Comparison of ENCODE assay signal across 17 cellular contexts in genomic region chr4:41751325-41752061, GRCh38. TPM values are rescaled to one million over a fixed set of nuclear protein-coding genes. Genes with fewer than 3 reads are reported as not detected.
DNase-seq lines count a peak whose midpoint lies in the region; ATAC-seq, FAIRE-seq and TF ChIP-seq lines count a peak whose summit lies in the region.
"Had no signal": no experiment of that assay in that cellular context is flagged by ENCODE, and none has a peak within 500 bp of the region (broad histone marks: within the 10 kb centered on the region; RNA-seq: fewer than 3 reads in every experiment).

No MANE protein-coding gene starts in this region.

- TF ChIP-seq EP300 in tibial nerve (IDR thresholded peaks at IDR 0.05) = no peak

- peak overlapping the region; percentile 9 for H3K27ac Mint-ChIP-seq in astrocyte (ENCODE audit: unreplicated experiment)
- H3K27ac Mint-ChIP-seq in stimulated activated effector memory CD8-positive, alpha-beta T cell treated with anti-CD3 and anti-CD28 coated beads, Interleukin-12 subunit alpha, Interleukin-12 subunit beta, amount 100 ng/mL, for 72 hours = no peak overlapping the region
- H3K27ac Mint-ChIP-seq: activated naive CD8-positive, alpha-beta T cell; CD4-positive, alpha-beta T cell had no signal

- FAIRE-seq in astrocyte (lab: Jason Lieb, UNC) = no peak
- FAIRE-seq: GM12891 had no signal

- no peaks in the 10 kb centered on the region for H3K36me3 Mint-ChIP-seq in astrocyte (ENCODE audit: low read depth, unreplicated experiment)
- H3K36me3 Mint-ChIP-seq in stimulated activated effector memory CD8-positive, alpha-beta T cell treated with anti-CD3 and anti-CD28 coated beads, Interleukin-12 subunit alpha, Interleukin-12 subunit beta, amount 100 ng/mL, for 72 hours = no peaks in the 10 kb centered on the region
- H3K36me3 Mint-ChIP-seq: activated naive CD8-positive, alpha-beta T cell had no signal

- 10 to 15% methylated on average over 29 to 39 of the region's 39 CpGs for WGBS in tibial nerve, 2 donors

- peaks cover 2% of the 10 kb centered on the region for H3K4me1 Mint-ChIP-seq in astrocyte (ENCODE audit: low read depth, unreplicated experiment)
- H3K4me1 Mint-ChIP-seq in stimulated activated effector memory CD8-positive, alpha-beta T cell treated with anti-CD3 and anti-CD28 coated beads, Interleukin-12 subunit alpha, Interleukin-12 subunit beta, amount 100 ng/mL, for 72 hours = no peaks in the 10 kb centered on the region

- no peak overlapping the region for H3K9ac ChIP-seq in astrocyte (ENCODE audit: low read length)

- peaks cover 6% of the 10 kb centered on the region for H4K20me1 ChIP-seq in astrocyte (ENCODE audit: insufficient read depth, low read length)

- no peak overlapping the region for H3K4me2 ChIP-seq in astrocyte (ENCODE audit: low read length)

- CTCF ChIA-PET in BJ (lab: Yijun Ruan, JAX) = interaction anchor here (0.7 to 1.1 kb wide), 4 partner anchors 10 to 63 kb away, joined by 3 to 4 read pairs (median 4); no protein-coding TSS in a partner anchor

- H3K27ac ChIP-seq in astrocyte (ENCODE audit: low read depth, low read length) = no peak overlapping the region
- no peak overlapping the region for H3K27ac ChIP-seq in tibial nerve
- H3K27ac ChIP-seq: heart left ventricle, HL-60, sigmoid colon, upper lobe of left lung had no signal

- H3K27me3 Mint-ChIP-seq in astrocyte (ENCODE audit: low read depth, unreplicated experiment) = peaks cover 94% of the 10 kb centered on the region

- in situ Hi-C loops in GM13977 (cut with MboI; ENCODE audit: low pct_unique_long_range_greater_than_20kb, low sequenced_read_pairs, unreplicated experiment) = no loop called here

- H2AFZ ChIP-seq in astrocyte (ENCODE audit: low read depth, low read length) = no peak overlapping the region

- TF ChIP-seq POLR2A in tibial nerve (IDR thresholded peaks at IDR 0.05) = no peak

- H3K4me3 ChIP-seq in BJ (ENCODE audit: low read depth, low read length) (no peak overlapping the region), astrocyte (ENCODE audit: insufficient read depth, low read depth, low read length) (no peak overlapping the region), tibial nerve (no peak overlapping the region)
- H3K4me3 ChIP-seq: heart left ventricle, sigmoid colon, upper lobe of left lung had no signal

- peaks cover 2% of the 10 kb centered on the region for H3K4me1 ChIP-seq in astrocyte (ENCODE audit: insufficient read depth, low read length)
- peaks cover 0 to 39% (median under 1%) of the 10 kb centered on the region in 4 donors for H3K4me1 ChIP-seq in tibial nerve

- no peak for ATAC-seq in stimulated activated effector memory CD8-positive, alpha-beta T cell treated with anti-CD3 and anti-CD28 coated beads, Interleukin-12 subunit alpha, Interleukin-12 subunit beta, amount 100 ng/mL, for 72 hours

- POLR2A ChIA-PET in BJ (lab: Charles Lee) = no interaction called here

- DNase-seq in BJ (ENCODE audit: low read depth) (no peak), GM13977 (ENCODE audit: low spot score) (peak; percentile 31), astrocyte (ENCODE audit: low read depth) (no peak), left kidney (ENCODE audit: low read depth, low spot score) (peak; percentile 54), KG1 (lab: John Stamatoyannopoulos, UW) (no peak), cortex of kidney (lab: John Stamatoyannopoulos, UW) (no peak), tibial nerve (ENCODE audit: low spot score in 2 of 2) (no peak)
- no peak for DNase-seq in stimulated activated effector memory CD8-positive, alpha-beta T cell treated with anti-CD3 and anti-CD28 coated beads, Interleukin-12 subunit alpha, Interleukin-12 subunit beta, amount 100 ng/mL, for 72 hours (ENCODE audit: low spot score in 2 of 2)
- DNase-seq: CD4-positive, alpha-beta T cell; heart left ventricle; NCI-H748 treated with DMSO at 0.1 percent for 48 hours; sigmoid colon; SW 1271 had no signal

- peaks cover 72% of the 10 kb centered on the region for H3K27me3 ChIP-seq in BJ (ENCODE audit: control insufficient read depth, insufficient read depth, low read length)
- peaks cover 84% of the 10 kb centered on the region for H3K27me3 ChIP-seq in astrocyte (ENCODE audit: insufficient read depth, low read length)
- peaks cover 0 to 100% of the 10 kb centered on the region in 2 donors for H3K27me3 ChIP-seq in tibial nerve

- peaks cover 24% of the 10 kb centered on the region for H3K9me3 Mint-ChIP-seq in astrocyte (ENCODE audit: unreplicated experiment)
- no peaks in the 10 kb centered on the region for H3K9me3 Mint-ChIP-seq in stimulated activated effector memory CD8-positive, alpha-beta T cell treated with anti-CD3 and anti-CD28 coated beads, Interleukin-12 subunit alpha, Interleukin-12 subunit beta, amount 100 ng/mL, for 72 hours
- H3K9me3 Mint-ChIP-seq: CD4-positive, alpha-beta T cell had no signal

- no peaks in the 10 kb centered on the region for H3K36me3 ChIP-seq in BJ (ENCODE audit: control insufficient read depth, insufficient read depth, low read length)
- no peaks in the 10 kb centered on the region for H3K36me3 ChIP-seq in astrocyte (ENCODE audit: insufficient read depth, low read length)
- no peaks in the 10 kb centered on the region for H3K36me3 ChIP-seq in tibial nerve
- H3K36me3 ChIP-seq: heart left ventricle, sigmoid colon, upper lobe of left lung had no signal

- TF ChIP-seq CTCF in BJ (IDR thresholded peaks at IDR 0.05; ENCODE audit: insufficient read depth, low read depth, low read length) (peak; percentile 23; the same call in 1 of the 2 replicates), GM13977 (IDR thresholded peaks at IDR 0.05; ENCODE audit: extremely low read depth, insufficient read depth, missing control alignments) (peak; percentile 42), astrocyte (IDR thresholded peaks at IDR 0.05; ENCODE audit: insufficient read depth, low read depth, low read length) (no peak), tibial nerve (IDR thresholded peaks at IDR 0.05) (no peak)

- H3K79me2 ChIP-seq in astrocyte (ENCODE audit: insufficient read depth, low read length) = no peaks in the 10 kb centered on the region

- H3K9me3 ChIP-seq in astrocyte (ENCODE audit: insufficient read depth, low read depth, low read length) = peaks cover 3% of the 10 kb centered on the region
- no peaks in the 10 kb centered on the region for H3K9me3 ChIP-seq in tibial nerve
- H3K9me3 ChIP-seq: heart left ventricle, sigmoid colon, upper lobe of left lung had no signal

- no peak overlapping the region for H3K4me3 Mint-ChIP-seq in astrocyte (ENCODE audit: unreplicated experiment)
- H3K4me3 Mint-ChIP-seq in stimulated activated effector memory CD8-positive, alpha-beta T cell treated with anti-CD3 and anti-CD28 coated beads, Interleukin-12 subunit alpha, Interleukin-12 subunit beta, amount 100 ng/mL, for 72 hours = no peak overlapping the region
- H3K4me3 Mint-ChIP-seq: activated naive CD8-positive, alpha-beta T cell; CD4-positive, alpha-beta T cell had no signal

RNA-seq across cellular contexts. Expression of gene PHOX2B, which starts 3.0 kb away (rescaled TPM):
- polyA plus RNA-seq in BJ (2011; rRNA removed) = not detected in 2 replicates
- polyA minus RNA-seq in BJ (2011; rRNA and poly(A)+ RNA removed) = not detected in 2 replicates
- total RNA-seq in astrocyte (not detected in 2 replicates), tibial nerve (not detected)
- total RNA-seq: CD4-positive, alpha-beta T cell; heart left ventricle; upper lobe of left lung had no signal
- polyA plus RNA-seq: heart left ventricle had no signal

Comparison
In these comparisons a context has a peak if more than half of its experiments do, and no peak if none do; other contexts are left out.
1. DNase-seq: peak in GM13977 (single experiment) and left kidney (single experiment); none in BJ (single experiment), astrocyte (single experiment), KG1 (single experiment), cortex of kidney (single experiment), tibial nerve (0 of 2) and stimulated activated effector memory CD8-positive, alpha-beta T cell treated with anti-CD3 and anti-CD28 coated beads, Interleukin-12 subunit alpha, Interleukin-12 subunit beta, amount 100 ng/mL, for 72 hours (0 of 2).
2. CTCF ChIP-seq: peak in BJ (single experiment) and GM13977 (single experiment); none in astrocyte (single experiment) and tibial nerve (0 of 5).